In genomic region chr18:31112804-31113203, GRCh38 we compare ENCODE assay signal across 10 cellular contexts. TPM values are rescaled to one million over a fixed set of nuclear protein-coding genes. Genes with fewer than 3 reads are reported as not detected.
"Had no signal": no experiment of that assay in that cellular context is flagged by ENCODE, and none has a peak within 500 bp of the region (broad histone marks: within the 10 kb centered on the region; RNA-seq: fewer than 3 reads in every experiment).

No MANE protein-coding gene starts in this region.

- H3K36me3 ChIP-seq: HAP-1 had no signal

- H3K9me3 ChIP-seq: HAP-1 had no signal

- H3K27me3 Mint-ChIP-seq: IgD-negative memory B cell had no signal

- DNase-seq: GOT3, H7, HFFc6, KG1 had no signal

- H3K27ac Mint-ChIP-seq: HFFc6, IgD-negative memory B cell had no signal

- H3K4me3 ChIP-seq: HAP-1 had no signal

- H3K27ac ChIP-seq: HL-60 had no signal

- H3K36me3 Mint-ChIP-seq: IgD-negative memory B cell had no signal

- H3K4me1 ChIP-seq: HAP-1 had no signal

- H3K4me3 Mint-ChIP-seq: HFFc6, IgD-negative memory B cell had no signal

- H3K4me1 Mint-ChIP-seq: IgD-negative memory B cell had no signal

- ATAC-seq: HCT116, HepG2 had no signal

RNA-seq across cellular contexts. Expression of gene DSC2, which starts 10.6 kb away (rescaled TPM):
- total RNA-seq: HFFc6 had no signal
- polyA plus RNA-seq: IgD-negative memory B cell had no signal

RNA-seq across cellular contexts. Expression of gene DSC1, which starts 49.9 kb away (rescaled TPM):
- total RNA-seq: H7, HepG2, HFFc6, HT1080 had no signal
- polyA plus RNA-seq: HepG2 had no signal
